1 cellular context compared by ENCODE assay signal in genomic region chr16:63289834-63290460, GRCh38.
TF ChIP-seq lines count a peak whose summit lies in the region.

No MANE protein-coding gene starts in this region.

TF ChIP-seq in K562, 482 proteins besides CTCF, POLR2A, EP300 and RAD21 (continued from another document):
- no peak for TF ChIP-seq ZBTB49 (CRISPR knock-in tag; IDR thresholded peaks at IDR 0.05; ENCODE audit: borderline replicate concordance)
- TF ChIP-seq NFXL1 (CRISPR knock-in tag; IDR thresholded peaks at IDR 0.05), result no peak
- TF ChIP-seq ZNF644 (tag; IDR thresholded peaks at IDR 0.05; ENCODE audit: low read depth), result no peak
- TF ChIP-seq SOX6 (IDR thresholded peaks at IDR 0.05), result no peak
- TF ChIP-seq ZNF551 (CRISPR knock-in tag; IDR thresholded peaks at IDR 0.05), result no peak
- no peak for TF ChIP-seq MBD1 (CRISPR knock-in tag; IDR thresholded peaks at IDR 0.05)
- TF ChIP-seq ZNF24 (IDR thresholded peaks at IDR 0.05), result no peak
- no peak for TF ChIP-seq RHOXF2B (CRISPR knock-in tag; conservative IDR thresholded peaks at IDR 0.05)
- no peak for TF ChIP-seq IRF9 (tag; IDR thresholded peaks at IDR 0.05)
- TF ChIP-seq HNRNPK (IDR thresholded peaks at IDR 0.05; ENCODE audit: low read depth, low read length, poor library complexity, severe bottlenecking), result no peak
